Comparison of ENCODE assay signal across 12 cellular contexts in genomic region chr6:128569737-128570438, GRCh38. TPM values are rescaled to one million over a fixed set of nuclear protein-coding genes. Genes with fewer than 3 reads are reported as not detected.
DNase-seq lines count a peak whose midpoint lies in the region; ATAC-seq, FAIRE-seq and TF ChIP-seq lines count a peak whose summit lies in the region.
"Had no signal": no experiment of that assay in that cellular context is flagged by ENCODE, and none has a peak within 500 bp of the region (broad histone marks: within the 10 kb centered on the region; RNA-seq: fewer than 3 reads in every experiment).

No MANE protein-coding gene starts in this region.

- no TSS peak for BruUV-seq in endothelial cell of umbilical vein (replicated peaks; lab: Mats Ljungman, UMichigan)

- H3K27me3 ChIP-seq in endothelial cell of umbilical vein (ENCODE audit: control insufficient read depth in 2 of 2, insufficient read depth in 2 of 2, low read length in 2 of 2) (no peaks in the 10 kb centered on the region), neuronal stem cell (ENCODE audit: control insufficient read depth in 3 of 3, insufficient read depth in 3 of 3, low read depth in 1 of 3, low read length in 3 of 3) (no peaks in the 10 kb centered on the region)

- no peak overlapping the region for H3K4ac ChIP-seq in neuronal stem cell (ENCODE audit: low read length)

- DNase-seq in Daoy (ENCODE audit: low read depth) (peak; percentile 90), OCI-M1 (lab: John Stamatoyannopoulos, UW) (peak; percentile 57), endothelial cell of umbilical vein (ENCODE audit: low read depth, low spot score) (peak; percentile 9), neuronal stem cell (ENCODE audit: low spot score) (peak; percentile 12), NCI-H2196 treated with DMSO at 0.1 percent for 48 hours (lab: John Stamatoyannopoulos, UW; ENCODE audit: unreplicated experiment) (no peak), NCI-H146 treated with DMSO at 0.1 percent for 48 hours (lab: John Stamatoyannopoulos, UW; ENCODE audit: unreplicated experiment) (no peak), mucosa of gallbladder (ENCODE audit: low spot score) (no peak)
- DNase-seq: activated CD4-positive, alpha-beta T cell treated with anti-CD3 and anti-CD28 coated beads, Interleukin-2, amount 10 ng/mL, durations not matched to agents 7 days and 5 days; NCI-H774 had no signal

- no CpG with 5 or more reads among the region's 3 CpGs for WGBS in neuronal stem cell (ENCODE audit: extremely low coverage in 2 of 2, insufficient read length in 2 of 2, insufficient replicate concordance in 1 of 2), 2 donors

- H3K79me1 ChIP-seq in neuronal stem cell (ENCODE audit: low read depth, low read length), result no peaks in the 10 kb centered on the region

- no peak overlapping the region for H3K18ac ChIP-seq in neuronal stem cell (ENCODE audit: low read length)

- H2AK5ac ChIP-seq in neuronal stem cell (ENCODE audit: low read depth, low read length), result no peak overlapping the region

- H3K23ac ChIP-seq in neuronal stem cell (ENCODE audit: low read depth, low read length, poor library complexity), result no peak overlapping the region

- POLR2A ChIA-PET in endothelial cell of umbilical vein (lab: Charles Lee), result no interaction called here

- FAIRE-seq in endothelial cell of umbilical vein (lab: Jason Lieb, UNC), result no peak
- FAIRE-seq: G401.6 had no signal

- CTCF ChIA-PET in endothelial cell of umbilical vein (lab: Charles Lee), result no interaction called here

- no peaks in the 10 kb centered on the region for H3K9me1 ChIP-seq in endothelial cell of umbilical vein (replicated peaks; ENCODE audit: control insufficient read depth, extremely low read depth, insufficient read depth, low read length)

- no peak overlapping the region for H2BK12ac ChIP-seq in neuronal stem cell (ENCODE audit: low read length)

- no peak overlapping the region for H3K27ac ChIP-seq in endothelial cell of umbilical vein (ENCODE audit: insufficient read depth, low read depth, low read length)
- no peak overlapping the region for H3K27ac ChIP-seq in neuronal stem cell (replicated peaks; ENCODE audit: low read length)
- H3K27ac ChIP-seq: HL-60 had no signal

- no peak overlapping the region for H2BK5ac ChIP-seq in neuronal stem cell (ENCODE audit: low read length)

- TF ChIP-seq POLR2A in endothelial cell of umbilical vein (IDR thresholded peaks at IDR 0.05; ENCODE audit: low read depth, low read length), result no peak

- no peak overlapping the region for H4K8ac ChIP-seq in neuronal stem cell (ENCODE audit: low read depth, low read length)

- no peak overlapping the region for H3K9ac ChIP-seq in endothelial cell of umbilical vein (replicated peaks; ENCODE audit: extremely low read depth, insufficient read depth, low read length)
- H3K9ac ChIP-seq in neuronal stem cell (ENCODE audit: low read depth, low read length, poor library complexity), result no peak overlapping the region

- H3K4me2 ChIP-seq in endothelial cell of umbilical vein (ENCODE audit: insufficient read depth, low read length) (no peak overlapping the region), neuronal stem cell (ENCODE audit: insufficient read depth, low read length, poor library complexity, severe bottlenecking) (no peak overlapping the region)

- H3K4me1 ChIP-seq in endothelial cell of umbilical vein (ENCODE audit: control insufficient read depth, extremely low read depth, insufficient read depth, low read length), result peaks cover 5% of the 10 kb centered on the region
- peaks cover 0 to 4% of the 10 kb centered on the region in 2 donors for H3K4me1 ChIP-seq in neuronal stem cell (ENCODE audit: control insufficient read depth in 2 of 2, insufficient read depth in 1 of 2, low read depth in 1 of 2, low read length in 2 of 2)

- H3K36me3 ChIP-seq in endothelial cell of umbilical vein (ENCODE audit: control insufficient read depth in 2 of 2, extremely low read depth in 1 of 2, insufficient read depth in 2 of 2, low read length in 2 of 2) (no peaks in the 10 kb centered on the region), neuronal stem cell (replicated peaks in 1 of 2; ENCODE audit: control insufficient read depth in 2 of 2, insufficient read depth in 2 of 2, low read length in 2 of 2) (no peaks in the 10 kb centered on the region)

- no peaks in the 10 kb centered on the region for H3K79me2 ChIP-seq in endothelial cell of umbilical vein (ENCODE audit: control insufficient read depth, insufficient read depth, low read length)

- dilution Hi-C loops in endothelial cell of umbilical vein (cut with MboI; ENCODE audit: extremely low pct_ligation_motif_present, low sequenced_read_pairs), result no loop called here

- no peak overlapping the region for H2BK120ac ChIP-seq in neuronal stem cell (ENCODE audit: low read depth, low read length)

- H4K20me1 ChIP-seq in endothelial cell of umbilical vein (replicated peaks; ENCODE audit: control insufficient read depth, extremely low read depth, insufficient read depth, low read length), result no peaks in the 10 kb centered on the region

- H3K14ac ChIP-seq in neuronal stem cell (ENCODE audit: low read length), result no peak overlapping the region

- H3K4me3 ChIP-seq in endothelial cell of umbilical vein (replicated peaks in 1 of 3; ENCODE audit: insufficient read depth in 1 of 3, low read depth in 1 of 3, low read length in 3 of 3) (no peak overlapping the region), neuronal stem cell (ENCODE audit: low read length in 2 of 2) (no peak overlapping the region)

- H2AFZ ChIP-seq in endothelial cell of umbilical vein (ENCODE audit: low read depth, low read length) (no peak overlapping the region), neuronal stem cell (ENCODE audit: low read length) (no peak overlapping the region)

- H4K91ac ChIP-seq in neuronal stem cell (ENCODE audit: low read depth, low read length, poor library complexity), result no peak overlapping the region

- TF ChIP-seq CTCF in endothelial cell of umbilical vein (IDR thresholded peaks at IDR 0.05; ENCODE audit: extremely low read depth in 1 of 2, insufficient read depth in 1 of 2, low read depth in 1 of 2, low read length in 2 of 2), result no peak

- no peak overlapping the region for H2BK15ac ChIP-seq in neuronal stem cell (ENCODE audit: low read length)

- intact Hi-C loops in endothelial cell of umbilical vein (cut with micrococcal nuclease), result no loop called here

- H3K9me3 ChIP-seq in endothelial cell of umbilical vein (replicated peaks; ENCODE audit: control insufficient read depth, insufficient read depth, low read length), result no peaks in the 10 kb centered on the region
- H3K9me3 ChIP-seq in neuronal stem cell (replicated peaks in 1 of 2; ENCODE audit: control insufficient read depth in 2 of 2, insufficient read depth in 1 of 2, low read depth in 1 of 2, low read length in 2 of 2), result no peaks in the 10 kb centered on the region

- ATAC-seq in HG02973 (IDR thresholded peaks at IDR 0.05; ENCODE audit: unreplicated experiment), result no peak

TF ChIP-seq in endothelial cell of umbilical vein, 7 proteins besides CTCF, POLR2A, EP300 and RAD21:
- TF ChIP-seq POLR2AphosphoS5 (IDR thresholded peaks at IDR 0.05; ENCODE audit: insufficient read depth, low read depth, low read length) (no peak), MYC (IDR thresholded peaks at IDR 0.05; ENCODE audit: low read depth, low read length) (no peak), GATA2 (IDR thresholded peaks at IDR 0.05; ENCODE audit: insufficient read depth, insufficient read length, low read depth, low read length) (no peak), EZH2 (IDR thresholded peaks at IDR 0.05; ENCODE audit: borderline replicate concordance, low read depth, low read length, severe bottlenecking) (no peak)
TF ChIP-seq in endothelial cell of umbilical vein: peak in this region for 0.

RNA-seq across cellular contexts. Expression of gene PTPRK, which starts 49.5 kb away (rescaled TPM):
- total RNA-seq in Daoy (2014; rRNA removed; shearing (Covaris generic)), result 40.1 and 46.5 TPM in 2 replicates
- total RNA-seq in endothelial cell of umbilical vein, result 74.0 and 88.3 TPM in 2 replicates
- polyA plus RNA-seq in endothelial cell of umbilical vein, result 14.5 and 15.2 TPM in 2 replicates
- 11.3 and 12.8 TPM in 2 replicates for polyA plus RNA-seq in endothelial cell of umbilical vein (2011; cell fraction: cytosol; rRNA removed)
- 26.0 and 29.7 TPM in 2 replicates for polyA plus RNA-seq in endothelial cell of umbilical vein (2011; cell fraction: nucleus; rRNA removed)
- polyA plus RNA-seq in endothelial cell of umbilical vein (2012), result 46.0 and 69.9 TPM in 2 replicates
- 118 and 121 TPM in 2 replicates for polyA minus RNA-seq in endothelial cell of umbilical vein
- 6.0 TPM for polyA minus RNA-seq in endothelial cell of umbilical vein (2011; cell fraction: cytosol; rRNA and poly(A)+ RNA removed)
- polyA minus RNA-seq in endothelial cell of umbilical vein (2011; cell fraction: nucleus; rRNA and poly(A)+ RNA removed), result 352 and 446 TPM in 2 replicates
- 17.7 TPM for polyA plus RNA-seq in neuronal stem cell (2013, experiment 1 of 2)
- 16.8 TPM for polyA plus RNA-seq in neuronal stem cell (2013, experiment 2 of 2)
- total RNA-seq in mucosa of gallbladder, result 209 TPM

Comparison
In these comparisons a context has a peak if more than half of its experiments do, and no peak if none do; other contexts are left out.
1. DNase-seq: peak in Daoy (single experiment), OCI-M1 (single experiment), endothelial cell of umbilical vein (single experiment) and neuronal stem cell (single experiment); none in NCI-H2196 treated with DMSO at 0.1 percent for 48 hours (single experiment), NCI-H146 treated with DMSO at 0.1 percent for 48 hours (single experiment) and mucosa of gallbladder (single experiment).